In the genomic region with DNA sequence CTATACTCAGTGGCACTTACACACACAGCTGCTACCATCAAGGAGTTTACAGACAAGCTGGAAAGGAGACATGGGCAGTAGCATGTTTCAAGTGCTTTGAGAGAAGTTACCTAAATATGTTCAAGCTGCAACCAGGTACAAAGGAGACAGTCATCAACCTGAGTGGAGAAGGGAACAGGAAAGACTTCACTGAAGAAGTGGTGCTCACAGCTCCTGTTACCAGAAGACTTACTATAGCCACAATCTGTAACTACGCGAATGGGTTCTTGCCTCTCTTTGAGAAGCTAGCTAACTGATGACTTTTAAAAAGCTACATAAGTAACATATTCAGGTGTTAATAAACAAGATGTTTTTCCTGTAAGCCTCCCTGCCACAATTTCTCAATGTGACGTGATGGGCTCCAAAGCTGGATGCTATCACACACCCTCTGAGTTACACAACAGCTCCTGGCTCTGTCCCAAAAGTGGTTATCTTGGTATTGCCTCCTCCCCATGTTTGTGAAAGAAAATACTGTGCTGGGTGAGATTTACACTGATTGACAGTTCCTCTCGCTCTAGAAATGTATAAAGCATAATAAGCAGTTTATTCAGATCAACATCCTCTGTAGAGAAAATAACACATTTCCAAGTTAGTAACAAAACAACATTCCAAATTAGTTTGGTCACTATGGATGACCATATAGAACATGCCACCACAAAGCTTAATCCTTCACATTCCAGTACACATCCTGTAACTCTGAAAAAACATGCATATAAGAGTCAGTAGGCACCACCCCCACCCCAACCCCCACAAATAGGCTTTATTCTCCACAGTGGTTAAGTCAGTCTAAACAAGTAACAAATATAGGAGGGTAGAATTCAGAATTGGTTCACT, we compare ENCODE assay signal across 9 cellular contexts.
DNase-seq lines count a peak whose midpoint lies in the region; ATAC-seq, FAIRE-seq and TF ChIP-seq lines count a peak whose summit lies in the region.
"Had no signal": no experiment of that assay in that cellular context is flagged by ENCODE, and none has a peak within 500 bp of the region (broad histone marks: within the 10 kb centered on the region; RNA-seq: fewer than 3 reads in every experiment).

No MANE protein-coding gene starts in this region.

- H3K9me3 ChIP-seq in body of pancreas = no peaks in the 10 kb centered on the region
- H3K9me3 ChIP-seq in left lung = no peaks in the 10 kb centered on the region

- intact Hi-C loops in body of pancreas (cut with DNase I) (no loop called here), left lung (cut with DNase I) (no loop called here)

- no peak for TF ChIP-seq POLR2A in body of pancreas (IDR thresholded peaks at IDR 0.05)

- H3K9me3 Mint-ChIP-seq in activated naive CD8-positive, alpha-beta T cell treated with anti-CD3 and anti-CD28 coated beads, Interleukin-2, amount 50 U/mL, for 24 hours = no peaks in the 10 kb centered on the region

- H3K4me3 Mint-ChIP-seq in activated naive CD8-positive, alpha-beta T cell treated with anti-CD3 and anti-CD28 coated beads, Interleukin-2, amount 50 U/mL, for 24 hours = no peak overlapping the region

- ATAC-seq in body of pancreas (peak; percentile 71), left lung (peak; percentile 57), HG02938 (IDR thresholded peaks at IDR 0.05; ENCODE audit: unreplicated experiment) (no peak), GM21529 (IDR thresholded peaks at IDR 0.05; ENCODE audit: unreplicated experiment) (no peak), HG03354 (IDR thresholded peaks at IDR 0.05; ENCODE audit: poor library complexity, severe bottlenecking, unreplicated experiment) (no peak)
- ATAC-seq in activated naive CD8-positive, alpha-beta T cell treated with anti-CD3 and anti-CD28 coated beads, Interleukin-2, amount 50 U/mL, for 24 hours = no peak

- H3K36me3 ChIP-seq in body of pancreas (replicated peaks in 1 of 2; ENCODE audit: insufficient read depth in 1 of 2, low read depth in 2 of 2) = no peaks in the 10 kb centered on the region
- no peaks in the 10 kb centered on the region for H3K36me3 ChIP-seq in left lung

- H3K27ac Mint-ChIP-seq in activated naive CD8-positive, alpha-beta T cell treated with anti-CD3 and anti-CD28 coated beads, Interleukin-2, amount 50 U/mL, for 24 hours = no peak overlapping the region

- H3K27ac ChIP-seq in body of pancreas (peak overlapping the region in 1 of 4 donors; percentile 24), left lung (peak overlapping the region in 1 of 2 donors; percentile 4)

- DNase-seq in A172 (ENCODE audit: low spot score) (peak; percentile 68), HTR-8/SVneo (ENCODE audit: insufficient read length, low spot score) (peak; percentile 56), body of pancreas (peak; percentile 57 to 73 (median 68)), left lung (no peak)
- DNase-seq in activated naive CD8-positive, alpha-beta T cell treated with anti-CD3 and anti-CD28 coated beads, Interleukin-2, amount 50 U/mL, for 24 hours = no peak
- DNase-seq: DMS53 had no signal

- peaks cover 21% of the 10 kb centered on the region for H3K4me1 ChIP-seq in body of pancreas
- H3K4me1 ChIP-seq in left lung = peaks cover 7 to 29% of the 10 kb centered on the region in 2 donors

- H3K4me1 Mint-ChIP-seq in activated naive CD8-positive, alpha-beta T cell treated with anti-CD3 and anti-CD28 coated beads, Interleukin-2, amount 50 U/mL, for 24 hours = peaks cover 60% of the 10 kb centered on the region

- peak; percentile 92 for FAIRE-seq in HTR-8/SVneo (lab: Jason Lieb, UNC)

- 31 to 33% methylated on average over 4 of the region's 4 CpGs for WGBS in body of pancreas, 2 donors

- H3K27me3 Mint-ChIP-seq in activated naive CD8-positive, alpha-beta T cell treated with anti-CD3 and anti-CD28 coated beads, Interleukin-2, amount 50 U/mL, for 24 hours = no peaks in the 10 kb centered on the region

- H3K36me3 Mint-ChIP-seq in activated naive CD8-positive, alpha-beta T cell treated with anti-CD3 and anti-CD28 coated beads, Interleukin-2, amount 50 U/mL, for 24 hours (ENCODE audit: low read depth) = peaks cover 6% of the 10 kb centered on the region

- H3K27me3 ChIP-seq in body of pancreas (no peaks in the 10 kb centered on the region), left lung (no peaks in the 10 kb centered on the region)

- TF ChIP-seq CTCF in body of pancreas (IDR thresholded peaks at IDR 0.05) (no peak), left lung (IDR thresholded peaks at IDR 0.05) (no peak)

- H3K4me3 ChIP-seq in body of pancreas = no peak overlapping the region
- H3K4me3 ChIP-seq in left lung = no peak overlapping the region

Comparison
In these comparisons a context has a peak if more than half of its experiments do, and no peak if none do; other contexts are left out.
1. DNase-seq: peak in A172 (single experiment), HTR-8/SVneo (single experiment) and body of pancreas (4 of 4); none in left lung (0 of 2) and activated naive CD8-positive, alpha-beta T cell treated with anti-CD3 and anti-CD28 coated beads, Interleukin-2, amount 50 U/mL, for 24 hours (single experiment).
2. ATAC-seq: peak in body of pancreas (single experiment) and left lung (single experiment); none in HG02938 (single experiment), GM21529 (single experiment), HG03354 (single experiment) and activated naive CD8-positive, alpha-beta T cell treated with anti-CD3 and anti-CD28 coated beads, Interleukin-2, amount 50 U/mL, for 24 hours (single experiment).